Comparison of ENCODE assay signal across 2 cellular contexts in the genomic region with DNA sequence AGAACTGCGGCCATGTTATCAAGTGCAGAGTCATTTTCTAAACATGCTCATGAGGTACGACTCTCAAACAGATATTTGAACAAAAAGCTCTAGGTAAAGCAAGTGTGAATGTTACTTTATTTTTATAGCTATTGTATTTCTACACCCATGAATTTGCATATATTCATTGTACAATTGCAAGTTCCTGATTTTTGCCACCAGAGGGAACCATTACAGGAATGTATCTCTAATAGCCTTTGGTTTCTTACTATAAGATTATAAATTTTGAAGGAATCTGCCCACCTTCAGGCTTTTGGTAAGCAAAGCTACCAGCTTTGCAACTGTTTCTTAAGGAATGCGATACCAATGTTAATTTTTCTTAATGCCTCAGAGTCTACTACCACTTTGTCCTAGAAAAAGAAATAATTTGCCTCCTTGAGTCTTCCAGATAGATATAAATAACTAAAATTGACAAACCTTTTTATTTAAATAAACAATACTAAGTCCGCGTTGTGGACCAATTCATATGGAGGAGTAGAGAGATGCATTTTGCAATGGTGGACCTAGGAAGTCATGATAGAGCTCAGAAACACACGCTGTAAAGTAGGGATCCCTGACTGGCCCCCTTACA.
TF ChIP-seq lines count a peak whose summit lies in the region.

No MANE protein-coding gene starts in this region.

TF ChIP-seq in A549, 52 proteins besides CTCF, POLR2A, EP300 and RAD21 (continued from another document):
- no peak for TF ChIP-seq KDM5A (IDR thresholded peaks at IDR 0.05)
- TF ChIP-seq HOXA7 (CRISPR knock-in tag; IDR thresholded peaks at IDR 0.05), result no peak
- TF ChIP-seq ZSCAN20 (CRISPR knock-in tag; IDR thresholded peaks at IDR 0.05), result no peak
- no peak for TF ChIP-seq GATA3 (IDR thresholded peaks at IDR 0.05; ENCODE audit: borderline replicate concordance)
- TF ChIP-seq, protein P1, sequence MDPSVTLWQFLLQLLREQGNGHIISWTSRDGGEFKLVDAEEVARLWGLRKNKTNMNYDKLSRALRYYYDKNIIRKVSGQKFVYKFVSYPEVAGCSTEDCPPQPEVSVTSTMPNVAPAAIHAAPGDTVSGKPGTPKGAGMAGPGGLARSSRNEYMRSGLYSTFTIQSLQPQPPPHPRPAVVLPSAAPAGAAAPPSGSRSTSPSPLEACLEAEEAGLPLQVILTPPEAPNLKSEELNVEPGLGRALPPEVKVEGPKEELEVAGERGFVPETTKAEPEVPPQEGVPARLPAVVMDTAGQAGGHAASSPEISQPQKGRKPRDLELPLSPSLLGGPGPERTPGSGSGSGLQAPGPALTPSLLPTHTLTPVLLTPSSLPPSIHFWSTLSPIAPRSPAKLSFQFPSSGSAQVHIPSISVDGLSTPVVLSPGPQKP (IDR thresholded peaks at IDR 0.05; ENCODE audit: low read depth, low read length), result no peak
- no peak for TF ChIP-seq ESRRA (IDR thresholded peaks at IDR 0.05; ENCODE audit: borderline replicate concordance, low read length)
- no peak for TF ChIP-seq ZNF302 (CRISPR knock-in tag; IDR thresholded peaks at IDR 0.05)
TF ChIP-seq in A549: peak in this region for 0.

TF ChIP-seq in GM23338, 12 proteins besides CTCF, POLR2A, EP300 and RAD21 (continued from another document):
- TF ChIP-seq EZH2 (IDR thresholded peaks at IDR 0.05; ENCODE audit: low read depth, unreplicated experiment) (no peak), EZH2phosphoT487 (IDR thresholded peaks at IDR 0.05; ENCODE audit: unreplicated experiment) (no peak)
- TF ChIP-seq, protein P2, sequence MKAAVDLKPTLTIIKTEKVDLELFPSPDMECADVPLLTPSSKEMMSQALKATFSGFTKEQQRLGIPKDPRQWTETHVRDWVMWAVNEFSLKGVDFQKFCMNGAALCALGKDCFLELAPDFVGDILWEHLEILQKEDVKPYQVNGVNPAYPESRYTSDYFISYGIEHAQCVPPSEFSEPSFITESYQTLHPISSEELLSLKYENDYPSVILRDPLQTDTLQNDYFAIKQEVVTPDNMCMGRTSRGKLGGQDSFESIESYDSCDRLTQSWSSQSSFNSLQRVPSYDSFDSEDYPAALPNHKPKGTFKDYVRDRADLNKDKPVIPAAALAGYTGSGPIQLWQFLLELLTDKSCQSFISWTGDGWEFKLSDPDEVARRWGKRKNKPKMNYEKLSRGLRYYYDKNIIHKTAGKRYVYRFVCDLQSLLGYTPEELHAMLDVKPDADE (IDR thresholded peaks at IDR 0.05), result no peak
- TF ChIP-seq, protein P3, sequence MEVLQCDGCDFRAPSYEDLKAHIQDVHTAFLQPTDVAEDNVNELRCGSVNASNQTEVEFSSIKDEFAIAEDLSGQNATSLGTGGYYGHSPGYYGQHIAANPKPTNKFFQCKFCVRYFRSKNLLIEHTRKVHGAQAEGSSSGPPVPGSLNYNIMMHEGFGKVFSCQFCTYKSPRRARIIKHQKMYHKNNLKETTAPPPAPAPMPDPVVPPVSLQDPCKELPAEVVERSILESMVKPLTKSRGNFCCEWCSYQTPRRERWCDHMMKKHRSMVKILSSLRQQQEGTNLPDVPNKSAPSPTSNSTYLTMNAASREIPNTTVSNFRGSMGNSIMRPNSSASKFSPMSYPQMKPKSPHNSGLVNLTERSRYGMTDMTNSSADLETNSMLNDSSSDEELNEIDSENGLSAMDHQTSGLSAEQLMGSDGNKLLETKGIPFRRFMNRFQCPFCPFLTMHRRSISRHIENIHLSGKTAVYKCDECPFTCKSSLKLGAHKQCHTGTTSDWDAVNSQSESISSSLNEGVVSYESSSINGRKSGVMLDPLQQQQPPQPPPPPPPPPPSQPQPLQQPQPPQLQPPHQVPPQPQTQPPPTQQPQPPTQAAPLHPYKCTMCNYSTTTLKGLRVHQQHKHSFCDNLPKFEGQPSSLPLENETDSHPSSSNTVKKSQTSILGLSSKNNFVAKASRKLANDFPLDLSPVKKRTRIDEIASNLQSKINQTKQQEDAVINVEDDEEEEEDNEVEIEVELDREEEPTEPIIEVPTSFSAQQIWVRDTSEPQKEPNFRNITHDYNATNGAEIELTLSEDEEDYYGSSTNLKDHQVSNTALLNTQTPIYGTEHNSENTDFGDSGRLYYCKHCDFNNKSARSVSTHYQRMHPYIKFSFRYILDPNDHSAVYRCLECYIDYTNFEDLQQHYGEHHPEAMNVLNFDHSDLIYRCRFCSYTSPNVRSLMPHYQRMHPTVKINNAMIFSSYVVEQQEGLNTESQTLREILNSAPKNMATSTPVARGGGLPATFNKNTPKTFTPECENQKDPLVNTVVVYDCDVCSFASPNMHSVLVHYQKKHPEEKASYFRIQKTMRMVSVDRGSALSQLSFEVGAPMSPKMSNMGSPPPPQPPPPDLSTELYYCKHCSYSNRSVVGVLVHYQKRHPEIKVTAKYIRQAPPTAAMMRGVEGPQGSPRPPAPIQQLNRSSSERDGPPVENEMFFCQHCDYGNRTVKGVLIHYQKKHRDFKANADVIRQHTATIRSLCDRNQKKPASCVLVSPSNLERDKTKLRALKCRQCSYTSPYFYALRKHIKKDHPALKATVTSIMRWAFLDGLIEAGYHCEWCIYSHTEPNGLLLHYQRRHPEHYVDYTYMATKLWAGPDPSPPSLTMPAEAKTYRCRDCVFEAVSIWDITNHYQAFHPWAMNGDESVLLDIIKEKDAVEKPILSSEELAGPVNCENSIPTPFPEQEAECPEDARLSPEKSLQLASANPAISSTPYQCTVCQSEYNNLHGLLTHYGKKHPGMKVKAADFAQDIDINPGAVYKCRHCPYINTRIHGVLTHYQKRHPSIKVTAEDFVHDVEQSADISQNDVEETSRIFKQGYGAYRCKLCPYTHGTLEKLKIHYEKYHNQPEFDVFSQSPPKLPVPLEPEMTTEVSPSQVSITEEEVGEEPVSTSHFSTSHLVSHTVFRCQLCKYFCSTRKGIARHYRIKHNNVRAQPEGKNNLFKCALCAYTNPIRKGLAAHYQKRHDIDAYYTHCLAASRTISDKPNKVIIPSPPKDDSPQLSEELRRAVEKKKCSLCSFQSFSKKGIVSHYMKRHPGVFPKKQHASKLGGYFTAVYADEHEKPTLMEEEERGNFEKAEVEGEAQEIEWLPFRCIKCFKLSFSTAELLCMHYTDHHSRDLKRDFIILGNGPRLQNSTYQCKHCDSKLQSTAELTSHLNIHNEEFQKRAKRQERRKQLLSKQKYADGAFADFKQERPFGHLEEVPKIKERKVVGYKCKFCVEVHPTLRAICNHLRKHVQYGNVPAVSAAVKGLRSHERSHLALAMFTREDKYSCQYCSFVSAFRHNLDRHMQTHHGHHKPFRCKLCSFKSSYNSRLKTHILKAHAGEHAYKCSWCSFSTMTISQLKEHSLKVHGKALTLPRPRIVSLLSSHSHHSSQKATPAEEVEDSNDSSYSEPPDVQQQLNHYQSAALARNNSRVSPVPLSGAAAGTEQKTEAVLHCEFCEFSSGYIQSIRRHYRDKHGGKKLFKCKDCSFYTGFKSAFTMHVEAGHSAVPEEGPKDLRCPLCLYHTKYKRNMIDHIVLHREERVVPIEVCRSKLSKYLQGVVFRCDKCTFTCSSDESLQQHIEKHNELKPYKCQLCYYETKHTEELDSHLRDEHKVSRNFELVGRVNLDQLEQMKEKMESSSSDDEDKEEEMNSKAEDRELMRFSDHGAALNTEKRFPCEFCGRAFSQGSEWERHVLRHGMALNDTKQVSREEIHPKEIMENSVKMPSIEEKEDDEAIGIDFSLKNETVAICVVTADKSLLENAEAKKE (CRISPR knock-in tag; IDR thresholded peaks at IDR 0.05), result no peak
